In the genomic region with DNA sequence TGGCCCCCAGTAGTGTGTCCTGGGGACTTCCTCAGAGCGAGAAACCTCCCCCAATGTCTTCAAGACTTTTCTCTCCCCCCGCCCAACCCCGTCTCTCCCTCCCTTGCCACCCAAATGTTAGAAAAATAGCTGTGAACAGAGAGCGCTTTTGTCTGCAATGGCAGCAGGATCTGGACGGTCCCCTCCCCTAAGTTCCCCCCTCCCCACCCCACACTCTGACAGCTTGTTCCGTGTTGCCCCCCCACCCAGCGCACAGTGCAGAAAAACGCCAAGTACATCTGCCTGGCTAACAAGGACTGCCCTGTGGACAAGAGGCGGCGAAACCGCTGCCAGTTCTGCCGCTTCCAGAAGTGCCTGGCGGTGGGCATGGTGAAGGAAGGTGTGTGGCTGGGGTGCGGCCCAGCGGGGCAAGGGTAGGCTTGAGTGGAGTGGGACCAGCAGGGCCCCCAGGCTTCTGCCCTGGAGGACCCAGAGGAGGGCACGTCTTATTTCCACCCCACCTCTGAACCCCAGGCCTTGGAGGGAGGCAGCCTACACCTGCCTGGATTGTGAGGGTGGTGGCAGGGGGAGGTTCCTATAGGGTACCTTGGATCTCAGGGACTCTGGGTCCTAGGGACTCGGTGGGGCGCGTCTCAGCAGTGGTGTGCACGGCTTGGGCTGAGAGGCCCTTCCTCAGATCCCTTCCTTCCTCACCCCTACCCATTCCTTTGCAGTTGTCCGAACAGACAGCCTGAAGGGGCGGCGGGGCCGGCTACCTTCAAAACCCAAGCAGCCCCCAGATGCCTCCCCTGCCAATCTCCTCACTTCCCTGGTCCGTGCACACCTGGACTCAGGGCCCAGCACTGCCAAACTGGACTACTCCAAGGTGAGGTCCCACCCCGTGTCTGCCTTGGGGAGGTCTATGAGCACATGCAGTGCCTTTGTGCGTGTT, we compare ENCODE assay signal across 18 cellular contexts. TPM values are rescaled to one million over a fixed set of nuclear protein-coding genes. Genes with fewer than 3 reads are reported as not detected.
DNase-seq lines count a peak whose midpoint lies in the region; ATAC-seq, FAIRE-seq and TF ChIP-seq lines count a peak whose summit lies in the region.
"Had no signal": no experiment of that assay in that cellular context is flagged by ENCODE, and none has a peak within 500 bp of the region (broad histone marks: within the 10 kb centered on the region; RNA-seq: fewer than 3 reads in every experiment).

No MANE protein-coding gene starts in this region.

- intact Hi-C loops in activated CD4-positive, alpha-beta T cell treated with anti-CD3 and anti-CD28 coated beads, Interleukin-2, amount 10 ng/mL, durations not matched to agents 24 days and 14 days (cut with micrococcal nuclease) = no loop called here
- intact Hi-C loops in HepG2 (cut with micrococcal nuclease; ENCODE audit: unreplicated experiment) = no loop called here
- intact Hi-C loops in kidney (cut with DNase I) = no loop called here

- no peak overlapping the region for H3K27ac ChIP-seq in HepG2 (ENCODE audit: extremely low read length, insufficient read depth, low read length)
- H3K27ac ChIP-seq in kidney (ENCODE audit: low read depth in 2 of 2, low read length in 2 of 2) = no peak overlapping the region
- H3K27ac ChIP-seq: colonic mucosa, neutrophil had no signal

- peaks cover 21% of the 10 kb centered on the region for H3K79me2 ChIP-seq in HepG2 (ENCODE audit: insufficient read depth, low read length)

- TF ChIP-seq CTCF in HepG2 (CRISPR knock-in tag; IDR thresholded peaks at IDR 0.05) (no peak), kidney (IDR thresholded peaks at IDR 0.05; ENCODE audit: borderline replicate concordance, extremely low read depth, insufficient read depth) (no peak)

- H3K27me3 ChIP-seq in HepG2 (ENCODE audit: control insufficient read depth in 1 of 2, insufficient read depth in 2 of 2, low read length in 2 of 2) = no peaks in the 10 kb centered on the region
- H3K27me3 ChIP-seq: colonic mucosa had no signal

- 96% methylated on average over 25 of the region's 27 CpGs for WGBS in HepG2 (ENCODE audit: low lambda C conversion rate)

- H3K9me3 ChIP-seq in HepG2 (ENCODE audit: low read length) (no peaks in the 10 kb centered on the region), kidney (ENCODE audit: control insufficient read depth in 1 of 2, low read length in 2 of 2) (no peaks in the 10 kb centered on the region)
- H3K9me3 ChIP-seq: colonic mucosa, neutrophil had no signal

- POLR2A ChIA-PET in HepG2 (lab: Yijun Ruan, JAX) = no interaction called here

- no peak for DNase-seq in activated CD4-positive, alpha-beta T cell treated with anti-CD3 and anti-CD28 coated beads, Interleukin-2, amount 10 ng/mL, durations not matched to agents 24 days and 14 days
- DNase-seq in activated CD4-positive, alpha-beta T cell treated with anti-CD3 and anti-CD28 coated beads, Interleukin-2, amount 50 U/mL, for 48 hours = no peak
- DNase-seq in amygdala (lab: John Stamatoyannopoulos, UW) (peak in 45 of 56 donors; percentile 23 to 85 (median 63)), HepG2 (ENCODE audit: low spot score) (no peak), kidney (no peak)
- peak; percentile 23 for DNase-seq in stimulated activated CD8-positive, alpha-beta memory T cell treated with anti-CD3 and anti-CD28 coated beads, Interleukin-15, amount 100 ng/mL, for 1 hour (ENCODE audit: low read depth)
- DNase-seq: amniotic stem cell, colonic mucosa, NCI-H187 treated with DMSO at 0.1 percent for 48 hours, NCI-H526 treated with DMSO at 0.1 percent for 48 hours had no signal

- H3K4me3 Mint-ChIP-seq in activated CD4-positive, alpha-beta T cell treated with anti-CD3 and anti-CD28 coated beads, Interleukin-2, amount 10 ng/mL, durations not matched to agents 24 days and 14 days = no peak overlapping the region
- H3K4me3 Mint-ChIP-seq: WTC11 had no signal

- no peak overlapping the region for H3K9ac ChIP-seq in HepG2 (ENCODE audit: insufficient read depth, low read depth, low read length)
- no peak overlapping the region for H3K9ac ChIP-seq in kidney (ENCODE audit: low read length in 2 of 2)

- no peak for TF ChIP-seq POLR2A in HepG2 (IDR thresholded peaks at IDR 0.05; ENCODE audit: insufficient read depth in 1 of 2, low read depth in 2 of 2, low read length in 2 of 2)

- H3K36me3 ChIP-seq in HepG2 (replicated peaks in 1 of 2; ENCODE audit: control insufficient read depth in 1 of 2, insufficient read depth in 2 of 2, low read length in 2 of 2) = peaks cover 9 to 39% of the 10 kb centered on the region in 2 experiments
- peaks cover 13 to 56% of the 10 kb centered on the region in 2 donors for H3K36me3 ChIP-seq in kidney (ENCODE audit: control insufficient read depth in 1 of 2, insufficient read depth in 2 of 2, low read length in 2 of 2)
- H3K36me3 ChIP-seq: colonic mucosa, neutrophil had no signal

- no peak for TF ChIP-seq RAD21 in HepG2 (CRISPR knock-in tag; IDR thresholded peaks at IDR 0.05)

- peak overlapping the region; percentile 5 for H3K27ac Mint-ChIP-seq in activated CD4-positive, alpha-beta T cell treated with anti-CD3 and anti-CD28 coated beads, Interleukin-2, amount 10 ng/mL, durations not matched to agents 24 days and 14 days
- H3K27ac Mint-ChIP-seq: WTC11 had no signal

- H3K4me2 ChIP-seq in HepG2 (ENCODE audit: low read depth, low read length) = no peak overlapping the region

- peaks cover 28% of the 10 kb centered on the region for H3K4me1 ChIP-seq in HepG2 (ENCODE audit: insufficient read depth, low read length)
- H3K4me1 ChIP-seq in kidney (ENCODE audit: control insufficient read depth in 1 of 2, insufficient read depth in 1 of 2, low read depth in 1 of 2, low read length in 2 of 2) = peaks cover 0 to 10% of the 10 kb centered on the region in 2 donors
- H3K4me1 ChIP-seq: colonic mucosa had no signal

- CTCF ChIA-PET in HepG2 (lab: Yijun Ruan, JAX; ENCODE audit: low intra/inter-chr PET ratio, low total read pairs) = no interaction called here

- H3K9me3 Mint-ChIP-seq in activated CD4-positive, alpha-beta T cell treated with anti-CD3 and anti-CD28 coated beads, Interleukin-2, amount 10 ng/mL, durations not matched to agents 24 days and 14 days = no peaks in the 10 kb centered on the region
- H3K9me3 Mint-ChIP-seq: WTC11 had no signal

- H3K4me1 Mint-ChIP-seq in activated CD4-positive, alpha-beta T cell treated with anti-CD3 and anti-CD28 coated beads, Interleukin-2, amount 10 ng/mL, durations not matched to agents 24 days and 14 days = peaks cover 23% of the 10 kb centered on the region

- in situ Hi-C loops in HepG2 (cut with HindIII; ENCODE audit: extremely low pct_ligation_motif_present, low pct_unique_long_range_greater_than_20kb) = no loop called here

- no peaks in the 10 kb centered on the region for H3K27me3 Mint-ChIP-seq in activated CD4-positive, alpha-beta T cell treated with anti-CD3 and anti-CD28 coated beads, Interleukin-2, amount 10 ng/mL, durations not matched to agents 24 days and 14 days

- BruUV-seq in HepG2 (replicated peaks; lab: Mats Ljungman, UMichigan) = no TSS peak

- ATAC-seq in HepG2 (no peak), GM19467 (IDR thresholded peaks at IDR 0.05; ENCODE audit: unreplicated experiment) (no peak), HG02798 (IDR thresholded peaks at IDR 0.05; ENCODE audit: poor library complexity, unreplicated experiment) (no peak)
- ATAC-seq: GM12878, Panc1, WTC11 had no signal

- no peak overlapping the region for H2AFZ ChIP-seq in HepG2 (ENCODE audit: low read length)

- peaks cover 7% of the 10 kb centered on the region; the same call in 1 of the 2 replicates for H4K20me1 ChIP-seq in HepG2 (ENCODE audit: insufficient read depth, low read length)

- FAIRE-seq in HepG2 (lab: Jason Lieb, UNC) = no peak
- no peak for FAIRE-seq in kidney (lab: Jason Lieb, UNC)
- FAIRE-seq: GM12878 had no signal

- H3K4me3 ChIP-seq in HepG2 (replicated peaks in 1 of 3; ENCODE audit: insufficient read depth in 1 of 3, low read depth in 2 of 3, low read length in 3 of 3) (no peak overlapping the region), kidney (ENCODE audit: low read length in 2 of 2) (no peak overlapping the region)
- H3K4me3 ChIP-seq: colonic mucosa, GM12878, lung had no signal

- TF ChIP-seq EP300 in HepG2 (IDR thresholded peaks at IDR 0.05; ENCODE audit: low read depth in 2 of 2, low read length in 2 of 2) = no peak
- no peak for TF ChIP-seq EP300 in HepG2 (CRISPR knock-in tag; IDR thresholded peaks at IDR 0.05; ENCODE audit: borderline replicate concordance)

- H3K36me3 Mint-ChIP-seq in activated CD4-positive, alpha-beta T cell treated with anti-CD3 and anti-CD28 coated beads, Interleukin-2, amount 10 ng/mL, durations not matched to agents 24 days and 14 days (ENCODE audit: low read depth) = peaks cover 49% of the 10 kb centered on the region

RNA-seq across cellular contexts. Expression of a gene that starts 4.8 kb away (rescaled TPM):
- total RNA-seq in activated CD4-positive, alpha-beta T cell treated with anti-CD3 and anti-CD28 coated beads, Interleukin-2, amount 10 ng/mL, durations not matched to agents 24 days and 14 days = 55.0 and 57.7 TPM in 2 replicates
- total RNA-seq in HepG2 (2016; rRNA removed; fragmentation: Illumina TruSeq; extraction: Trizol) = 4.6 and 5.7 TPM in 2 replicates
- 8.4 and 9.3 TPM in 2 replicates for total RNA-seq in HepG2 (2016; cell fraction: cytosol; rRNA removed; fragmentation: Illumina TruSeq; extraction: Trizol; ENCODE audit: low read depth)
- total RNA-seq in HepG2 (2016; cell fraction: insoluble cytoplasmic fraction; rRNA removed; fragmentation: Illumina TruSeq; extraction: Trizol) = 3.8 and 7.6 TPM in 2 replicates
- 5.8 and 6.3 TPM in 2 replicates for total RNA-seq in HepG2 (2016; cell fraction: membrane; rRNA removed; fragmentation: Illumina TruSeq; extraction: Trizol)
- total RNA-seq in HepG2 (2016; cell fraction: nucleus; rRNA removed; fragmentation: Illumina TruSeq; extraction: Trizol) = 8.9 and 10.0 TPM in 2 replicates
- 15.2 and 16.5 TPM in 2 replicates for polyA plus RNA-seq in HepG2 (2011; rRNA removed)
- 7.6 and 13.1 TPM in 2 replicates for polyA plus RNA-seq in HepG2 (2011; cell fraction: cytosol; rRNA removed)
- 26.2 and 46.7 TPM in 2 replicates for polyA plus RNA-seq in HepG2 (2011; cell fraction: nucleus; rRNA removed)
- 6.4 and 16.5 TPM in 2 replicates for polyA plus RNA-seq in HepG2 (2012)
- polyA plus RNA-seq in HepG2 (2016; cell fraction: cytosol; fragmentation: Illumina TruSeq; extraction: Trizol; ENCODE audit: low read depth) = 1.6 and 1.7 TPM in 2 replicates
- polyA plus RNA-seq in HepG2 (2016; cell fraction: insoluble cytoplasmic fraction; fragmentation: Illumina TruSeq; extraction: Trizol; ENCODE audit: low read depth) = 5.3 and 8.6 TPM in 2 replicates
- 3.4 and 3.9 TPM in 2 replicates for polyA plus RNA-seq in HepG2 (2016; cell fraction: membrane; fragmentation: Illumina TruSeq; extraction: Trizol; ENCODE audit: low read depth)
- 22.7 TPM in 2 replicates for polyA plus RNA-seq in HepG2 (2016; cell fraction: nucleus; fragmentation: Illumina TruSeq; extraction: Trizol; ENCODE audit: insufficient read depth, low read depth)
- 28.6 and 56.6 TPM in 2 replicates for polyA minus RNA-seq in HepG2 (2011; rRNA and poly(A)+ RNA removed; ENCODE audit: low replicate concordance)
- 10.8 and 14.1 TPM in 2 replicates for polyA minus RNA-seq in HepG2 (2011; cell fraction: cytosol; rRNA and poly(A)+ RNA removed)
- 11.8 and 13.0 TPM in 2 replicates for polyA minus RNA-seq in HepG2 (2011; cell fraction: nucleus; rRNA and poly(A)+ RNA removed)
- 37.2 TPM for total RNA-seq in kidney
- polyA plus RNA-seq in kidney (ENCODE audit: insufficient read depth, low read depth, low replicate concordance) = 54.1 TPM

RNA-seq across cellular contexts. Expression of a gene that starts 13.7 kb away (rescaled TPM):
- 51.2 and 61.4 TPM in 2 replicates for total RNA-seq in activated CD4-positive, alpha-beta T cell treated with anti-CD3 and anti-CD28 coated beads, Interleukin-2, amount 10 ng/mL, durations not matched to agents 24 days and 14 days
- 66.7 and 67.7 TPM in 2 replicates for total RNA-seq in HepG2 (2016; rRNA removed; fragmentation: Illumina TruSeq; extraction: Trizol)
- total RNA-seq in HepG2 (2016; cell fraction: cytosol; rRNA removed; fragmentation: Illumina TruSeq; extraction: Trizol; ENCODE audit: low read depth) = 24.9 and 31.4 TPM in 2 replicates
- total RNA-seq in HepG2 (2016; cell fraction: insoluble cytoplasmic fraction; rRNA removed; fragmentation: Illumina TruSeq; extraction: Trizol) = 67.1 and 68.7 TPM in 2 replicates
- 38.8 and 52.9 TPM in 2 replicates for total RNA-seq in HepG2 (2016; cell fraction: membrane; rRNA removed; fragmentation: Illumina TruSeq; extraction: Trizol)
- 31.7 and 32.7 TPM in 2 replicates for total RNA-seq in HepG2 (2016; cell fraction: nucleus; rRNA removed; fragmentation: Illumina TruSeq; extraction: Trizol)
- polyA plus RNA-seq in HepG2 (2011; rRNA removed) = 58.2 and 60.2 TPM in 2 replicates
- polyA plus RNA-seq in HepG2 (2011; cell fraction: cytosol; rRNA removed) = 84.5 and 95.4 TPM in 2 replicates
- polyA plus RNA-seq in HepG2 (2011; cell fraction: nucleus; rRNA removed) = 55.3 and 57.9 TPM in 2 replicates
- polyA plus RNA-seq in HepG2 (2012) = 27.2 and 33.1 TPM in 2 replicates
- 16.9 and 28.4 TPM in 2 replicates for polyA plus RNA-seq in HepG2 (2016; cell fraction: cytosol; fragmentation: Illumina TruSeq; extraction: Trizol; ENCODE audit: low read depth)
- polyA plus RNA-seq in HepG2 (2016; cell fraction: insoluble cytoplasmic fraction; fragmentation: Illumina TruSeq; extraction: Trizol; ENCODE audit: low read depth) = 57.3 and 61.7 TPM in 2 replicates
- polyA plus RNA-seq in HepG2 (2016; cell fraction: membrane; fragmentation: Illumina TruSeq; extraction: Trizol; ENCODE audit: low read depth) = 24.0 and 35.4 TPM in 2 replicates
- polyA plus RNA-seq in HepG2 (2016; cell fraction: nucleus; fragmentation: Illumina TruSeq; extraction: Trizol; ENCODE audit: insufficient read depth, low read depth) = 51.5 and 54.0 TPM in 2 replicates
- polyA minus RNA-seq in HepG2 (2011; rRNA and poly(A)+ RNA removed; ENCODE audit: low replicate concordance) = 106 and 147 TPM in 2 replicates
- 15.6 and 16.2 TPM in 2 replicates for polyA minus RNA-seq in HepG2 (2011; cell fraction: cytosol; rRNA and poly(A)+ RNA removed)
- 12.8 and 16.7 TPM in 2 replicates for polyA minus RNA-seq in HepG2 (2011; cell fraction: nucleus; rRNA and poly(A)+ RNA removed)
- total RNA-seq in kidney = 32.1 TPM
- 53.0 TPM for polyA plus RNA-seq in kidney (ENCODE audit: insufficient read depth, low read depth, low replicate concordance)

RNA-seq across cellular contexts. Expression of a gene that starts 23.5 kb away (rescaled TPM):
- 0.19 TPM in 1 of 2 replicates, not detected in the other for total RNA-seq in activated CD4-positive, alpha-beta T cell treated with anti-CD3 and anti-CD28 coated beads, Interleukin-2, amount 10 ng/mL, durations not matched to agents 24 days and 14 days
- total RNA-seq in HepG2 (2016; rRNA removed; fragmentation: Illumina TruSeq; extraction: Trizol) = not detected in 2 replicates
- not detected in 2 replicates for total RNA-seq in HepG2 (2016; cell fraction: cytosol; rRNA removed; fragmentation: Illumina TruSeq; extraction: Trizol; ENCODE audit: low read depth)
- total RNA-seq in HepG2 (2016; cell fraction: insoluble cytoplasmic fraction; rRNA removed; fragmentation: Illumina TruSeq; extraction: Trizol) = not detected in 2 replicates
- total RNA-seq in HepG2 (2016; cell fraction: membrane; rRNA removed; fragmentation: Illumina TruSeq; extraction: Trizol) = not detected in 2 replicates
- not detected in 2 replicates for total RNA-seq in HepG2 (2016; cell fraction: nucleus; rRNA removed; fragmentation: Illumina TruSeq; extraction: Trizol)
- 0.07 TPM in 1 of 2 replicates, not detected in the other for polyA plus RNA-seq in HepG2 (2011; rRNA removed)
- not detected in 2 replicates for polyA plus RNA-seq in HepG2 (2011; cell fraction: cytosol; rRNA removed)
- polyA plus RNA-seq in HepG2 (2011; cell fraction: nucleus; rRNA removed) = not detected in 2 replicates
- not detected in 2 replicates for polyA plus RNA-seq in HepG2 (2012)
- not detected in 2 replicates for polyA plus RNA-seq in HepG2 (2016; cell fraction: cytosol; fragmentation: Illumina TruSeq; extraction: Trizol; ENCODE audit: low read depth)
- not detected in 2 replicates for polyA plus RNA-seq in HepG2 (2016; cell fraction: insoluble cytoplasmic fraction; fragmentation: Illumina TruSeq; extraction: Trizol; ENCODE audit: low read depth)
- polyA plus RNA-seq in HepG2 (2016; cell fraction: membrane; fragmentation: Illumina TruSeq; extraction: Trizol; ENCODE audit: low read depth) = not detected in 2 replicates
- polyA plus RNA-seq in HepG2 (2016; cell fraction: nucleus; fragmentation: Illumina TruSeq; extraction: Trizol; ENCODE audit: insufficient read depth, low read depth) = not detected in 2 replicates
- polyA minus RNA-seq in HepG2 (2011; rRNA and poly(A)+ RNA removed; ENCODE audit: low replicate concordance) = not detected in 2 replicates
- polyA minus RNA-seq in HepG2 (2011; cell fraction: cytosol; rRNA and poly(A)+ RNA removed) = not detected in 2 replicates
- 0.39 TPM in 1 of 2 replicates, not detected in the other for polyA minus RNA-seq in HepG2 (2011; cell fraction: nucleus; rRNA and poly(A)+ RNA removed)
- total RNA-seq in kidney = 0.31 TPM
- polyA plus RNA-seq in kidney (ENCODE audit: insufficient read depth, low read depth, low replicate concordance) = not detected
- total RNA-seq: A172, GM12878, WTC11 had no signal
- polyA plus RNA-seq: GM12878 had no signal

RNA-seq across cellular contexts. Expression of a gene that starts 49.3 kb away (rescaled TPM):
- 10.4 and 12.4 TPM in 2 replicates for total RNA-seq in activated CD4-positive, alpha-beta T cell treated with anti-CD3 and anti-CD28 coated beads, Interleukin-2, amount 10 ng/mL, durations not matched to agents 24 days and 14 days
- total RNA-seq in HepG2 (2016; rRNA removed; fragmentation: Illumina TruSeq; extraction: Trizol) = 7.2 and 10.9 TPM in 2 replicates
- 3.8 and 3.9 TPM in 2 replicates for total RNA-seq in HepG2 (2016; cell fraction: cytosol; rRNA removed; fragmentation: Illumina TruSeq; extraction: Trizol; ENCODE audit: low read depth)
- 5.9 and 12.2 TPM in 2 replicates for total RNA-seq in HepG2 (2016; cell fraction: insoluble cytoplasmic fraction; rRNA removed; fragmentation: Illumina TruSeq; extraction: Trizol)
- 6.3 and 7.1 TPM in 2 replicates for total RNA-seq in HepG2 (2016; cell fraction: membrane; rRNA removed; fragmentation: Illumina TruSeq; extraction: Trizol)
- 8.6 and 10.4 TPM in 2 replicates for total RNA-seq in HepG2 (2016; cell fraction: nucleus; rRNA removed; fragmentation: Illumina TruSeq; extraction: Trizol)
- polyA plus RNA-seq in HepG2 (2011; rRNA removed) = 2.9 and 4.5 TPM in 2 replicates
- 3.7 and 3.8 TPM in 2 replicates for polyA plus RNA-seq in HepG2 (2011; cell fraction: cytosol; rRNA removed)
- 7.5 and 12.9 TPM in 2 replicates for polyA plus RNA-seq in HepG2 (2011; cell fraction: nucleus; rRNA removed)
- 3.6 and 4.0 TPM in 2 replicates for polyA plus RNA-seq in HepG2 (2012)
- polyA plus RNA-seq in HepG2 (2016; cell fraction: cytosol; fragmentation: Illumina TruSeq; extraction: Trizol; ENCODE audit: low read depth) = 0.84 and 1.5 TPM in 2 replicates
- 5.5 TPM in 2 replicates for polyA plus RNA-seq in HepG2 (2016; cell fraction: insoluble cytoplasmic fraction; fragmentation: Illumina TruSeq; extraction: Trizol; ENCODE audit: low read depth)
- polyA plus RNA-seq in HepG2 (2016; cell fraction: membrane; fragmentation: Illumina TruSeq; extraction: Trizol; ENCODE audit: low read depth) = 2.0 and 2.7 TPM in 2 replicates
- polyA plus RNA-seq in HepG2 (2016; cell fraction: nucleus; fragmentation: Illumina TruSeq; extraction: Trizol; ENCODE audit: insufficient read depth, low read depth) = 17.1 and 20.1 TPM in 2 replicates
- 0.21 and 6.7 TPM in 2 replicates for polyA minus RNA-seq in HepG2 (2011; rRNA and poly(A)+ RNA removed; ENCODE audit: low replicate concordance)
- 1.3 and 2.7 TPM in 2 replicates for polyA minus RNA-seq in HepG2 (2011; cell fraction: cytosol; rRNA and poly(A)+ RNA removed)
- polyA minus RNA-seq in HepG2 (2011; cell fraction: nucleus; rRNA and poly(A)+ RNA removed) = 4.9 and 8.2 TPM in 2 replicates
- 52.3 TPM for total RNA-seq in kidney
- 22.3 TPM for polyA plus RNA-seq in kidney (ENCODE audit: insufficient read depth, low read depth, low replicate concordance)

Comparison
In these comparisons a context has a peak if more than half of its experiments do, and no peak if none do; other contexts are left out.
1. DNase-seq: peak in amygdala (45 of 56) and stimulated activated CD8-positive, alpha-beta memory T cell treated with anti-CD3 and anti-CD28 coated beads, Interleukin-15, amount 100 ng/mL, for 1 hour (single experiment); none in activated CD4-positive, alpha-beta T cell treated with anti-CD3 and anti-CD28 coated beads, Interleukin-2, amount 10 ng/mL, durations not matched to agents 24 days and 14 days (single experiment), activated CD4-positive, alpha-beta T cell treated with anti-CD3 and anti-CD28 coated beads, Interleukin-2, amount 50 U/mL, for 48 hours (0 of 2), HepG2 (single experiment) and kidney (single experiment).